ENCODE assay signal across 15 cellular contexts in the genomic region with DNA sequence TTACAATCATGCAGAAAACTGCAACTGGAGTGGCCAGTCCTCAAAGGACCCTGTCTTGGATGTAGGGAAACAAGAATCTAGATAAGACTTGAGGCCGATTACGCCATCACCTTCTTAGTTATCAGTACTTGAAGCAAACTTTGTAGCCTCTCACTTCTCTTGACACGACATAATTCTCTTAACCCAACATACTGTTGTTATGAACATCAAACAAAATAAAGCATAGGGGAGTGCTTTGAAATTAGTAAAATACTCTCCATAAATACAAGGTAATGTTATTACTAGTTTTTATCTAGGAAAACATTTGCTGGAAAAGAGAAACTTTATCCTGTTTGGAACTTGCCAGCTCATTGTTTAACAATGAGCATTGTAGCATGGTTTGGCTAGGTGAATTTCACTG.
DNase-seq lines count a peak whose midpoint lies in the region; TF ChIP-seq lines count a peak whose summit lies in the region.
"Had no signal": no experiment of that assay in that cellular context is flagged by ENCODE, and none has a peak within 500 bp of the region (broad histone marks: within the 10 kb centered on the region; RNA-seq: fewer than 3 reads in every experiment).

No MANE protein-coding gene starts in this region.

- no peaks in the 10 kb centered on the region for H3K27me3 ChIP-seq in mesendoderm (ENCODE audit: insufficient read depth, low read length, poor library complexity)
- H3K27me3 ChIP-seq: BE2C had no signal

- no peak overlapping the region for H4K5ac ChIP-seq in mesendoderm (ENCODE audit: low read length)

- no peak overlapping the region for H3K18ac ChIP-seq in mesendoderm (ENCODE audit: low read length)

- H3K4me2 ChIP-seq in mesendoderm (ENCODE audit: low read length): no peak overlapping the region

- H4K8ac ChIP-seq in mesendoderm (ENCODE audit: low read depth, low read length): no peak overlapping the region

- no peaks in the 10 kb centered on the region for H3K36me3 ChIP-seq in mesendoderm (ENCODE audit: control insufficient read depth, insufficient read depth, low read length)
- H3K36me3 ChIP-seq: BE2C, HAP-1 had no signal

- H2BK15ac ChIP-seq in mesendoderm (replicated peaks; ENCODE audit: low read depth): no peak overlapping the region

- no peaks in the 10 kb centered on the region for H3K79me1 ChIP-seq in mesendoderm (ENCODE audit: low read length)

- H3K4me3 ChIP-seq in fibroblast of pulmonary artery (replicated peaks; ENCODE audit: low read depth, low read length) (no peak overlapping the region), mesendoderm (ENCODE audit: low read length) (no peak overlapping the region)
- H3K4me3 ChIP-seq: GM23248, HAP-1 had no signal

- H3K4ac ChIP-seq in mesendoderm (ENCODE audit: low read depth, low read length): no peak overlapping the region

- H3K56ac ChIP-seq in mesendoderm (ENCODE audit: low read length): no peak overlapping the region

- no peak overlapping the region for H2BK120ac ChIP-seq in mesendoderm (ENCODE audit: low read depth, low read length)

- H3K27ac ChIP-seq in mesendoderm (ENCODE audit: low read depth, low read length): no peak overlapping the region
- H3K27ac ChIP-seq: GM23248 had no signal

- peaks cover 2% of the 10 kb centered on the region for H3K4me1 ChIP-seq in mesendoderm (ENCODE audit: control insufficient read depth, low read depth, low read length)
- H3K4me1 ChIP-seq: BE2C had no signal

- no peak overlapping the region for H2BK5ac ChIP-seq in mesendoderm (ENCODE audit: low read length)

- DNase-seq in amniotic epithelial cell (ENCODE audit: low read depth) (peak; percentile 21), fibroblast of pulmonary artery (ENCODE audit: low read depth) (peak; percentile 13), mesendoderm (peak; percentile 13), activated gamma-delta T cell treated with Interleukin-2 at 50 U/mL for 16 hours (no peak), SHP77 treated with DMSO at 0.1 percent for 48 hours (lab: John Stamatoyannopoulos, UW) (no peak), kidney tubule cell (ENCODE audit: low spot score) (no peak)
- DNase-seq: ACHN; BE2C; C1 segment of cervical spinal cord; CD4-positive, alpha-beta T cell; DMS153; DMS79; GDM1; GM23248 had no signal

- H3K79me2 ChIP-seq in mesendoderm (ENCODE audit: control insufficient read depth, insufficient read depth, low read length): no peaks in the 10 kb centered on the region

- H2AK5ac ChIP-seq in mesendoderm (ENCODE audit: low read length): no peak overlapping the region

- no peak overlapping the region for H3K23ac ChIP-seq in mesendoderm (ENCODE audit: low read length)

- H3K9ac ChIP-seq in mesendoderm (ENCODE audit: low read length): no peak overlapping the region
- H3K9ac ChIP-seq: GM23248 had no signal

- WGBS in mesendoderm (ENCODE audit: extremely low coverage, insufficient coverage, low lambda C conversion rate): no CpG with 5 or more reads among the region's 3 CpGs

- TF ChIP-seq CTCF in fibroblast of pulmonary artery (IDR thresholded peaks at IDR 0.05; ENCODE audit: low read length, missing control alignments): no peak

Comparison
In these comparisons a context has a peak if more than half of its experiments do, and no peak if none do; other contexts are left out.
1. DNase-seq: peak in amniotic epithelial cell (single experiment), fibroblast of pulmonary artery (single experiment) and mesendoderm (single experiment); none in activated gamma-delta T cell treated with Interleukin-2 at 50 U/mL for 16 hours (single experiment), SHP77 treated with DMSO at 0.1 percent for 48 hours (single experiment) and kidney tubule cell (single experiment).